ENCODE assay signal across 9 cellular contexts in the genomic region with DNA sequence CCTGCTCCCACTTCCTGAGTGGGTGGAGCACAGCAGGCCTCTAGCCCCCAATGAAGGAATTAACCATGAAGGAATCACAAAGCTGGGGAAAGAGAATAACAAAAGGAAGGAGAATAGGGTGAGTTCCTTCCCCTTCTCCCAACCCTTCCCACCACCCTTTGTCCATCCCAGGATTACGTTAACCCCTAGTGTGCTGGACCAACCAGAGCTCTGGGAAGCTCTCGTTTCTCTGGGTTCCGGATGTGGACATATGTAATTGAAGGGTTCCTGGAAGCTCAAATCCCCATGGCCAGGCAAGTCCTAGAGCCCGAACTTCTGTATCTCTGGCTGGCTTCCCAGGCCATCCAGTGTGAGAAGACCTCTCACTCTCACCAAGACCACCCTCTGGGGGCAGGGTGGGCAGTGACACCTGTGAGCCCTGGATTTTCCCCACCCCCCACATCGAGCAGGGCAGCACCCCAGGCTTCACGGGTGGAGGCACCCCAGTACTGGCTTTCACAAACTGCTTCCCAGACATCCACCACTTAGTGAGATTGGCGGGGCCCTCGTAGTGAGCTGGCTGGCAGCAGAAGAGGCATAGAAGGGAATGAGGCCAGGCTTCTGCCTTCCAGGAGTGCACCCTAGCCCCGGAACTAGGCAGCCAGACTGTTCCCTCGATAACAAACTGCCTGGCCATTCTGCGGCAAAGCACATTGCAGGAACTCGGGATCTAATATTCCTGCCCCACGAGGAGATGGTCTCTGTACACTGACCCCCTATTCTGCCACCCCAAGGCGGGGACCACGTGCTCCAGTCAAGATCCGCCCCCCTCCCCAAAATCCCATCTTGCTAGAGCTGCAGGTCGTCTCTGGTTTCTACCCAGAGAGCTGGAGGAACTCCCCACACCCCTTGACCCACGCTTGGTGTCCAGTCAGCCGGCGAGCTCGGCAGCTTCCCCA. TPM values are rescaled to one million over a fixed set of nuclear protein-coding genes. Genes with fewer than 3 reads are reported as not detected.
DNase-seq lines count a peak whose midpoint lies in the region; ATAC-seq, FAIRE-seq and TF ChIP-seq lines count a peak whose summit lies in the region.
"Had no signal": no experiment of that assay in that cellular context is flagged by ENCODE, and none has a peak within 500 bp of the region (broad histone marks: within the 10 kb centered on the region; RNA-seq: fewer than 3 reads in every experiment).

No MANE protein-coding gene starts in this region.

- H3K4me1 ChIP-seq in BLaER1: peaks cover 74% of the 10 kb centered on the region

- peaks cover 4 to 16% (median 14%) of the 10 kb centered on the region in 5 donors for H3K27me3 Mint-ChIP-seq in naive thymus-derived CD8-positive, alpha-beta T cell

- H3K4me2 ChIP-seq in BLaER1: peak overlapping the region; percentile 99

- peak overlapping the region in 9 of 10 donors; percentile 45 to 92 (median 53) for H3K4me3 Mint-ChIP-seq in naive thymus-derived CD8-positive, alpha-beta T cell

- POLR2A ChIA-PET in naive thymus-derived CD8-positive, alpha-beta T cell (lab: Charles Lee): no interaction called here

- no peaks in the 10 kb centered on the region for H3K36me3 ChIP-seq in BLaER1

- H3K27me3 ChIP-seq in BLaER1: peaks cover 23% of the 10 kb centered on the region; the same call in 1 of the 2 replicates
- no peaks in the 10 kb centered on the region for H3K27me3 ChIP-seq in dorsolateral prefrontal cortex

- H3K27ac ChIP-seq in BLaER1 (peak overlapping the region; percentile 79; the same call in 1 of the 2 replicates), dorsolateral prefrontal cortex (peak overlapping the region in 49 of 59 donors; percentile 23 to 95 (median 89))

- intact Hi-C loops in dorsolateral prefrontal cortex (cut with DNase I): loop anchor here (5.0 kb wide), 3 partner anchors 195 to 445 kb away; no protein-coding TSS in a partner anchor

- FAIRE-seq in D721Med (lab: Jason Lieb, UNC): no peak

- H3K9me3 ChIP-seq in BLaER1: no peaks in the 10 kb centered on the region

- peak overlapping the region; percentile 86 for H3K9ac ChIP-seq in BLaER1

- H4K20me1 ChIP-seq in BLaER1: peaks cover 66% of the 10 kb centered on the region

- H3K27ac Mint-ChIP-seq in naive thymus-derived CD8-positive, alpha-beta T cell: no peak overlapping the region

- DNase-seq in Jurkat, Clone E6-1 (ENCODE audit: low read depth, low spot score): no peak
- no peak for DNase-seq in dorsolateral prefrontal cortex
- peak in 1 of 10 donors; percentile 51 for DNase-seq in naive thymus-derived CD8-positive, alpha-beta T cell
- no peak for DNase-seq in D721Med (ENCODE audit: insufficient read length, low spot score)
- DNase-seq: NCI-H748 treated with DMSO at 0.1 percent for 48 hours had no signal

- H3K4me1 Mint-ChIP-seq in naive thymus-derived CD8-positive, alpha-beta T cell: peaks cover 6 to 24% (median 10%) of the 10 kb centered on the region in 4 donors

- H3K36me3 Mint-ChIP-seq in naive thymus-derived CD8-positive, alpha-beta T cell: no peaks in the 10 kb centered on the region

- ATAC-seq in naive thymus-derived CD8-positive, alpha-beta T cell: no peak
- ATAC-seq in HG02763 (IDR thresholded peaks at IDR 0.05; ENCODE audit: unreplicated experiment) (no peak), HG02938 (IDR thresholded peaks at IDR 0.05; ENCODE audit: unreplicated experiment) (no peak), GM21717 (IDR thresholded peaks at IDR 0.05; ENCODE audit: unreplicated experiment) (no peak)

- H3K9me3 Mint-ChIP-seq in naive thymus-derived CD8-positive, alpha-beta T cell: no peaks in the 10 kb centered on the region

- peak overlapping the region; percentile 84 for H3K4me3 ChIP-seq in BLaER1
- peak overlapping the region; percentile 62; the same call in 1 of the 2 replicates for H3K4me3 ChIP-seq in Jurkat, Clone E6-1 (ENCODE audit: low read length)
- peak overlapping the region; percentile 61 to 95 (median 84) for H3K4me3 ChIP-seq in dorsolateral prefrontal cortex

- TF ChIP-seq CTCF in dorsolateral prefrontal cortex (IDR thresholded peaks at IDR 0.05 in 54 of 56, conservative IDR thresholded peaks at IDR 0.05 in 2 of 56; ENCODE audit: low read depth in 1 of 56, partially characterized antibody in 56 of 56) (no peak), D721Med (IDR thresholded peaks at IDR 0.05; ENCODE audit: insufficient read depth, missing control alignments) (no peak)

RNA-seq across cellular contexts. Expression of a gene that starts 2.1 kb away (rescaled TPM):
- 15.5 TPM for polyA plus RNA-seq in Jurkat, Clone E6-1 (2012; ENCODE audit: insufficient read depth, insufficient read length)
- total RNA-seq in dorsolateral prefrontal cortex: 100 to 1,000 TPM in 6 of 120 experiments, 10 to 100 TPM in 114; 45.3 to 136 (median 78.1) TPM
- 1 to 10 TPM; 2.5 to 2.8 TPM for total RNA-seq in naive thymus-derived CD8-positive, alpha-beta T cell
- polyA plus RNA-seq in naive thymus-derived CD8-positive, alpha-beta T cell: under 1 TPM in 2 of 3 donors, not detected in 1; 0.48 to 0.94 TPM

Comparison
In these comparisons a context has a peak if more than half of its experiments do, and no peak if none do; other contexts are left out.
1. RNA of a gene that starts 2.1 kb away (total RNA-seq): 45.3 to 136 TPM in dorsolateral prefrontal cortex; 2.5 to 2.8 TPM in naive thymus-derived CD8-positive, alpha-beta T cell; every median in the first group is over 10 times any median in the second.
2. Peak in every context shown above with its lines, with median percentiles within 50 percentile points of each other: H3K4me3 ChIP-seq.